8 cellular contexts compared by ENCODE assay signal in genomic region chr19:23758187-23759074, GRCh38. TPM values are rescaled to one million over a fixed set of nuclear protein-coding genes. Genes with fewer than 3 reads are reported as not detected.
DNase-seq lines count a peak whose midpoint lies in the region; ATAC-seq and TF ChIP-seq lines count a peak whose summit lies in the region.

ZNF681 (minus strand) TSS chr19:23758891; CDS start chr19:23758749, 142 bp downstream.

- peak within 1 kb of the TSS; percentile 68 for H3K27ac ChIP-seq in AG04450 (ENCODE audit: low read depth, low read length)

- TF ChIP-seq CTCF in AG04450 (IDR thresholded peaks at IDR 0.05; ENCODE audit: low read depth, low read length) (no peak), mucosa of descending colon (IDR thresholded peaks at IDR 0.05) (no peak)

- peaks cover 5% of the 10 kb centered on the region for H3K4me1 ChIP-seq in mucosa of descending colon (ENCODE audit: low read depth)

- CTCF ChIA-PET in AG04450 (lab: Charles Lee) = interaction anchor here (0.5 kb wide), 1 partner anchor 266 kb away, joined by 5 read pairs; no protein-coding TSS in a partner anchor

- peak; percentile 61 for DNase-seq in AG04450 (ENCODE audit: low read depth, low spot score)
- peak; percentile 78 for DNase-seq in NCI-H524 treated with DMSO at 0.1 percent for 48 hours (lab: John Stamatoyannopoulos, UW)
- peak; percentile 77 for DNase-seq in activated CD8-positive, alpha-beta memory T cell treated with anti-CD3 and anti-CD28 coated beads, Interleukin-2, amount 50 U/mL, for 1 hour (ENCODE audit: extremely low read depth)
- peak; percentile 45 for DNase-seq in epidermal melanocyte (ENCODE audit: insufficient read length, low spot score)
- DNase-seq in mucosa of descending colon = peak; percentile 89 to 92 (median 92)
- DNase-seq in stimulated activated CD8-positive, alpha-beta memory T cell treated with anti-CD3 and anti-CD28 coated beads, Interleukin-2, amount 100 ng/mL, for 48 hours (ENCODE audit: low read depth in 2 of 2) = peak; percentile 69 to 78

- H3K4me3 ChIP-seq in AG04450 (ENCODE audit: low read depth, low read length) = peak within 1 kb of the TSS; percentile 75
- H3K4me3 ChIP-seq in mucosa of descending colon = peak within 1 kb of the TSS; percentile 25

- H3K9me3 ChIP-seq in AG04450 (ENCODE audit: control insufficient read depth, insufficient read depth, low read length) (peaks cover 20% of the 10 kb centered on the region), mucosa of descending colon (peaks cover under 1% of the 10 kb centered on the region)

- peak; percentile 81 for ATAC-seq in GM18861 (IDR thresholded peaks at IDR 0.05; ENCODE audit: unreplicated experiment)
- ATAC-seq in HG03103 (IDR thresholded peaks at IDR 0.05; ENCODE audit: low read depth, unreplicated experiment) = peak; percentile 78
- ATAC-seq in mucosa of descending colon = peak; percentile 88

- H3K36me3 ChIP-seq in mucosa of descending colon (ENCODE audit: low read depth) = no peaks in the 10 kb centered on the region

- intact Hi-C loops in mucosa of descending colon (cut with DNase I, micrococcal nuclease) = no loop called here

- POLR2A ChIA-PET in AG04450 (lab: Yijun Ruan, JAX) = no interaction called here

- H3K27me3 ChIP-seq in AG04450 (ENCODE audit: control insufficient read depth, insufficient read depth, low read length) = no peaks in the 10 kb centered on the region

RNA-seq across cellular contexts. Expression of gene ZNF681, which starts in this region (rescaled TPM):
- polyA plus RNA-seq in AG04450 (2011; rRNA removed) = 0.36 and 0.82 TPM in 2 replicates
- 0.39 and 0.78 TPM in 2 replicates for polyA minus RNA-seq in AG04450 (2011; rRNA and poly(A)+ RNA removed)
- 1 to 10 TPM; 2.1 to 5.4 (median 3.3) TPM for total RNA-seq in mucosa of descending colon

Comparison
In these comparisons a context has a peak if more than half of its experiments do, and no peak if none do; other contexts are left out.
1. Peak in every context shown above with its lines: DNase-seq, ATAC-seq, H3K4me3 ChIP-seq and H3K27ac ChIP-seq.
2. Peak in DNase-seq, H3K4me3 ChIP-seq and H3K27ac ChIP-seq in AG04450; RNA of the gene not detected or under 1 TPM.